13 cellular contexts compared by ENCODE assay signal in the genomic region with DNA sequence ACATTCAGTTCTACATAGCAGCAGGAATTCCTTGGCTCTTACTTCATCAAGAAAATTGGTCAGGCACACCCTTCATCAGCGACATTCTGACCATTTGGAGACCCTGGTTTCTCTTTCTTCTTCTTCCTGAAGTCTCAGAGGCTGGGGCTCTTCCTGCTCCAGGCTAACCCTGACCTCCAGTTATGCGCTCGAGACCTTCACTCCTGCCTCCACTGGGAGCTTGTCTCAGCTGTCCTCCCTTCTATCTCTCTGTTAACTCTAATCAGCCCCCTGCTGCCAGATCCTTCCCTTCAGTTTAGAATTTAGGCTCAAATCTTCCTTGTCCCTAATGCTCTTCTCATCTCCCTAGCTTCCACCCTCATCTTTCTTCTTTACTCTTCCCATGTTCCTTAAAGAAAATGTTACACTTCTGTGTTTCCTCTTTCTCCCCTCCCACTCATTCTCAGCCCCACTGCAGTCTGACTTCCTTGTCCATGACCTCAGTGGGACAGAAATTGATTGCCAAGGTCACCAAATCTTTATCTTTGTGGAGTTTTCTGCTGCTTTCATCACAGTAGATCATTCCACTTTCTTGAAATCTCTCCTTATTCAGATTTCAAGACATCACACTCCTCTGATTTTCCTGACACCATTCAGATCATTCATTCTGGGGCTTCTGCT. TPM values are rescaled to one million over a fixed set of nuclear protein-coding genes. Genes with fewer than 3 reads are reported as not detected.
DNase-seq lines count a peak whose midpoint lies in the region; ATAC-seq and TF ChIP-seq lines count a peak whose summit lies in the region.
"Had no signal": no experiment of that assay in that cellular context is flagged by ENCODE, and none has a peak within 500 bp of the region (broad histone marks: within the 10 kb centered on the region; RNA-seq: fewer than 3 reads in every experiment).

No MANE protein-coding gene starts in this region.

- H3K27ac ChIP-seq in ascending aorta (peak overlapping the region; percentile 63 to 87), aorta (ENCODE audit: low read depth in 1 of 2, low read length in 2 of 2) (no peak overlapping the region)
- H3K27ac ChIP-seq: RWPE1 had no signal

- H3K4me1 Mint-ChIP-seq in stimulated activated naive CD8-positive, alpha-beta T cell treated with anti-CD3 and anti-CD28 coated beads, Interleukin-15, Interleukin-2, amounts not matched to agents 100 ng/mL and 50 ng/mL, for 24 hours (ENCODE audit: low read depth), result peaks cover 48% of the 10 kb centered on the region
- H3K4me1 Mint-ChIP-seq in stimulated activated naive CD8-positive, alpha-beta T cell treated with anti-CD3 and anti-CD28 coated beads, Interleukin-15, amount 100 ng/mL, for 72 hours, result peaks cover 27% of the 10 kb centered on the region
- H3K4me1 Mint-ChIP-seq in naive B cell, result peaks cover 59 to 79% (median 78%) of the 10 kb centered on the region in 3 donors

- H3K36me3 ChIP-seq in ascending aorta (no peaks in the 10 kb centered on the region), aorta (ENCODE audit: control insufficient read depth in 1 of 2, insufficient read depth in 2 of 2, low read length in 1 of 2) (no peaks in the 10 kb centered on the region)

- ATAC-seq in stimulated activated naive CD8-positive, alpha-beta T cell treated with anti-CD3 and anti-CD28 coated beads, Interleukin-15, amount 100 ng/mL, for 72 hours, result no peak
- ATAC-seq in naive B cell (ENCODE audit: low read depth in 2 of 2), result no peak
- ATAC-seq in GM18907 (IDR thresholded peaks at IDR 0.05; ENCODE audit: unreplicated experiment), result no peak
- ATAC-seq in SK-N-SH treated with all-trans-retinoic acid at 6 μM for 48 hours, result no peak
- ATAC-seq in aorta (ENCODE audit: low FRiP score), result no peak
- ATAC-seq in GM18520 (IDR thresholded peaks at IDR 0.05; ENCODE audit: unreplicated experiment), result no peak
- ATAC-seq: left ventricle myocardium superior, WTC11 had no signal

- H3K4me1 ChIP-seq in ascending aorta, result peaks cover 4 to 10% of the 10 kb centered on the region in 2 donors
- H3K4me1 ChIP-seq in aorta (ENCODE audit: control insufficient read depth in 1 of 2, insufficient read depth in 2 of 2, low read length in 2 of 2), result no peaks in the 10 kb centered on the region

- H3K27me3 Mint-ChIP-seq in stimulated activated naive CD8-positive, alpha-beta T cell treated with anti-CD3 and anti-CD28 coated beads, Interleukin-15, Interleukin-2, amounts not matched to agents 100 ng/mL and 50 ng/mL, for 24 hours, result no peaks in the 10 kb centered on the region
- no peaks in the 10 kb centered on the region for H3K27me3 Mint-ChIP-seq in stimulated activated naive CD8-positive, alpha-beta T cell treated with anti-CD3 and anti-CD28 coated beads, Interleukin-15, amount 100 ng/mL, for 72 hours
- H3K27me3 Mint-ChIP-seq in naive B cell, result no peaks in the 10 kb centered on the region

- WGBS in aorta, 2 donors, result 86% methylated on average over 3 of the region's 3 CpGs

- peak overlapping the region; percentile 77 for H3K4me3 Mint-ChIP-seq in stimulated activated naive CD8-positive, alpha-beta T cell treated with anti-CD3 and anti-CD28 coated beads, Interleukin-15, Interleukin-2, amounts not matched to agents 100 ng/mL and 50 ng/mL, for 24 hours
- peak overlapping the region in 1 of 2 donors; percentile 82 for H3K4me3 Mint-ChIP-seq in stimulated activated naive CD8-positive, alpha-beta T cell treated with anti-CD3 and anti-CD28 coated beads, Interleukin-15, amount 100 ng/mL, for 72 hours
- peak overlapping the region; percentile 36 to 78 (median 61) for H3K4me3 Mint-ChIP-seq in naive B cell
- H3K4me3 Mint-ChIP-seq: WTC11 had no signal

- no peak for DNase-seq in stimulated activated naive CD8-positive, alpha-beta T cell treated with anti-CD3 and anti-CD28 coated beads, Interleukin-15, amount 100 ng/mL, for 72 hours
- DNase-seq in ascending aorta (ENCODE audit: low spot score in 2 of 2) (no peak), naive B cell (peak; percentile 36), aorta (no peak)
- DNase-seq: activated naive CD4-positive, alpha-beta T cell; left ventricle myocardium superior had no signal

- H3K4me3 ChIP-seq in ascending aorta, result no peak overlapping the region
- no peak overlapping the region for H3K4me3 ChIP-seq in aorta (ENCODE audit: low read length in 2 of 2)

- no peaks in the 10 kb centered on the region for H3K36me3 Mint-ChIP-seq in stimulated activated naive CD8-positive, alpha-beta T cell treated with anti-CD3 and anti-CD28 coated beads, Interleukin-15, Interleukin-2, amounts not matched to agents 100 ng/mL and 50 ng/mL, for 24 hours (ENCODE audit: low read depth)
- H3K36me3 Mint-ChIP-seq in naive B cell, result no peaks in the 10 kb centered on the region
- H3K36me3 Mint-ChIP-seq: WTC11 had no signal

- H3K27ac Mint-ChIP-seq in stimulated activated naive CD8-positive, alpha-beta T cell treated with anti-CD3 and anti-CD28 coated beads, Interleukin-15, Interleukin-2, amounts not matched to agents 100 ng/mL and 50 ng/mL, for 24 hours, result peak overlapping the region; percentile 92
- H3K27ac Mint-ChIP-seq in stimulated activated naive CD8-positive, alpha-beta T cell treated with anti-CD3 and anti-CD28 coated beads, Interleukin-15, amount 100 ng/mL, for 72 hours, result peak overlapping the region in 1 of 2 donors; percentile 54
- peak overlapping the region; percentile 97 to 100 (median 100) for H3K27ac Mint-ChIP-seq in naive B cell
- H3K27ac Mint-ChIP-seq: WTC11 had no signal

- intact Hi-C loops in ascending aorta (cut with DNase I) (loop anchor here (5.0 kb wide), 1 partner anchor 64 kb away; no protein-coding TSS in a partner anchor), aorta (cut with DNase I) (loop anchor here (5.0 to 10.0 kb wide), 3 partner anchors 127 to 229 kb away; no protein-coding TSS in a partner anchor)

- H3K27me3 ChIP-seq in ascending aorta, result no peaks in the 10 kb centered on the region
- peaks cover 0 to 4% of the 10 kb centered on the region in 2 donors for H3K27me3 ChIP-seq in aorta (ENCODE audit: control insufficient read depth in 1 of 2, insufficient read depth in 2 of 2, low read length in 1 of 2)

- no peak for TF ChIP-seq CTCF in ascending aorta (IDR thresholded peaks at IDR 0.05)

- no peaks in the 10 kb centered on the region for H3K9me3 Mint-ChIP-seq in stimulated activated naive CD8-positive, alpha-beta T cell treated with anti-CD3 and anti-CD28 coated beads, Interleukin-15, Interleukin-2, amounts not matched to agents 100 ng/mL and 50 ng/mL, for 24 hours
- no peaks in the 10 kb centered on the region for H3K9me3 Mint-ChIP-seq in stimulated activated naive CD8-positive, alpha-beta T cell treated with anti-CD3 and anti-CD28 coated beads, Interleukin-15, amount 100 ng/mL, for 72 hours
- no peaks in the 10 kb centered on the region for H3K9me3 Mint-ChIP-seq in naive B cell
- H3K9me3 Mint-ChIP-seq: WTC11 had no signal

- H3K9me3 ChIP-seq in ascending aorta (no peaks in the 10 kb centered on the region), aorta (ENCODE audit: control insufficient read depth, low read length) (no peaks in the 10 kb centered on the region)

TF ChIP-seq in SK-N-SH treated with all-trans-retinoic acid at 6 μM for 48 hours, 23 proteins besides CTCF, POLR2A, EP300 and RAD21:
- TF ChIP-seq ISL1 (CRISPR knock-in tag; IDR thresholded peaks at IDR 0.05) (no peak), SNAI2 (CRISPR knock-in tag; IDR thresholded peaks at IDR 0.05) (no peak), OSR1 (CRISPR knock-in tag; IDR thresholded peaks at IDR 0.05) (no peak)
- TF ChIP-seq, protein P1, sequence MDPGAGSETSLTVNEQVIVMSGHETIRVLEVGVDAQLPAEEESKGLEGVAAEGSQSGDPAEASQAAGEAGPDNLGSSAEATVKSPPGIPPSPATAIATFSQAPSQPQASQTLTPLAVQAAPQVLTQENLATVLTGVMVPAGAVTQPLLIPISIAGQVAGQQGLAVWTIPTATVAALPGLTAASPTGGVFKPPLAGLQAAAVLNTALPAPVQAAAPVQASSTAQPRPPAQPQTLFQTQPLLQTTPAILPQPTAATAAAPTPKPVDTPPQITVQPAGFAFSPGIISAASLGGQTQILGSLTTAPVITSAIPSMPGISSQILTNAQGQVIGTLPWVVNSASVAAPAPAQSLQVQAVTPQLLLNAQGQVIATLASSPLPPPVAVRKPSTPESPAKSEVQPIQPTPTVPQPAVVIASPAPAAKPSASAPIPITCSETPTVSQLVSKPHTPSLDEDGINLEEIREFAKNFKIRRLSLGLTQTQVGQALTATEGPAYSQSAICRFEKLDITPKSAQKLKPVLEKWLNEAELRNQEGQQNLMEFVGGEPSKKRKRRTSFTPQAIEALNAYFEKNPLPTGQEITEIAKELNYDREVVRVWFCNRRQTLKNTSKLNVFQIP (CRISPR knock-in tag; IDR thresholded peaks at IDR 0.05; ENCODE audit: borderline replicate concordance, low read depth), result no peak

RNA-seq across cellular contexts. Expression of a gene that starts 8.4 kb away (rescaled TPM):
- total RNA-seq in ascending aorta, result 358 TPM
- 100 to 1,000 TPM; 219 to 598 (median 388) TPM for polyA plus RNA-seq in naive B cell (ENCODE audit: low read depth in 6 of 6)
- total RNA-seq in aorta, result 10 to 100 TPM; 10.4 to 16.7 TPM
- 1 to 10 TPM in 1 of 2 donors, under 1 TPM in 1; 0.28 to 2.8 TPM for polyA plus RNA-seq in aorta
- total RNA-seq: pulmonary artery endothelial cell had no signal

RNA-seq across cellular contexts. Expression of a gene that starts 49.4 kb away (rescaled TPM):
- total RNA-seq in ascending aorta (140 TPM), aorta (100 to 1,000 TPM; 166 to 181 TPM)
- polyA plus RNA-seq in naive B cell (ENCODE audit: low read depth in 6 of 6) (100 to 1,000 TPM in 1 of 6 donors, 10 to 100 TPM in 5; 26.9 to 148 (median 48.5) TPM), aorta (100 to 1,000 TPM in 1 of 2 donors, 10 to 100 TPM in 1; 71.0 to 145 TPM)

RNA-seq across cellular contexts. Expression of a gene that starts 55.6 kb away (rescaled TPM):
- total RNA-seq in ascending aorta, result 285 TPM
- 1,000 to 10,000 TPM; 2,534 to 3,526 (median 2,823) TPM for polyA plus RNA-seq in naive B cell (ENCODE audit: low read depth in 6 of 6)
- 100 to 1,000 TPM; 122 to 203 TPM for total RNA-seq in aorta
- polyA plus RNA-seq in aorta, result 10 to 100 TPM; 18.6 to 74.9 TPM

RNA-seq across cellular contexts. Expression of a gene that starts 58.0 kb away (rescaled TPM):
- 72.7 TPM for total RNA-seq in ascending aorta
- polyA plus RNA-seq in naive B cell (ENCODE audit: low read depth in 6 of 6), result 1,000 to 10,000 TPM; 1,951 to 3,267 (median 2,600) TPM
- 100 to 1,000 TPM in 1 of 2 donors, 10 to 100 TPM in 1; 98.9 to 215 TPM for total RNA-seq in aorta
- 100 to 1,000 TPM in 1 of 2 donors, 10 to 100 TPM in 1; 45.4 to 113 TPM for polyA plus RNA-seq in aorta

Comparison
In these comparisons a context has a peak if more than half of its experiments do, and no peak if none do; other contexts are left out.
1. H3K27ac ChIP-seq: peak in ascending aorta (2 of 2); none in aorta (0 of 2).
2. RNA of a gene that starts 8.4 kb away (total RNA-seq): 358 TPM in ascending aorta (single experiment); 10.4 to 16.7 TPM in aorta; every median in the first group is over 10 times any median in the second.